In the genomic region with DNA sequence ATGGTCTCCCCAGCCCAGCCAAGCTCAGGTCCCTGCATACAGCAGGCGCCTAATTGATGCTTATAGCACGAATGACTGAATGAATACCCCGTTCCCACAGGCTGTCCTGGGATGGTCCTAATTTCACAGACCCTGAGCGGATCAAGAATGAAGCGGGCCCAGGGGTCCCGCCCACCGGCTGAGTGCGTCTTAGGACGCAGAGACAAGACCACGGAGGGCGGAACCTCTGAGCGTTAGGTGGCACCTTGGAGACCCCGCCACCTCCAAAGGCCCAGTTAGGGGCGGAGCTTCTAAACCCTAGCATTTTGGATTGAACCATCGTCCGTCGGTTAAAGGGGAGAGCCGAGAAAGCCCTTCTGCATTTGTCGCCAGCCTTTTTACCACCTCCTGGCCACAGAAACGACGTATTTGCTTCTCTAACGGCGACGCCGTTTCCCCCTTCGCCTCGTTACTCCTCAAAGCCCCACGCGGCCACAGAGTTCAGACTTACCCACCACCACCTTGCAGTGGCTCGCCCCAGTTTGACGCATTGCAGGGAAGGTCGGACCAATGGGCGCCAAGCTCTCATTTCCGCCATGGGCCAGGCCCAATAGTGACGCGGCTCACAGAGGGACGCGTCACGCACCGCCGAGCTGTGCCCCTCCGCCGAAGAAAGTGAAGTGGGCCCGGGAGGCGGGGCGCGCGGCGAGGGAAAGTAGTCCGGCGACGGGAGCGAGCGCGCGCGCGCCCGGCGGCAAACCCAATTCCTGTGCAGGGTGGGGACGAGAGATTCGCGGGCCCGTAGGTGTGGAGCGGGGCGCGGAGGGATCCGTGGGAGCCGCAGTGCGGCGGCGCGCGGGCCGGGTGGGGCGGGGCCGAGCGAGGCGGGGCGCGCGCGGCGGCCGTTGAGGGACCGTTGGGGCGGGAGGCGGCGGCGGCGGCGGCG, we compare ENCODE assay signal across 8 cellular contexts. TPM values are rescaled to one million over a fixed set of nuclear protein-coding genes. Genes with fewer than 3 reads are reported as not detected.
A peak's percentile ranks its signal among the peaks of the same experiment; 100 is the strongest.
DNase-seq lines count a peak whose midpoint lies in the region; ATAC-seq and TF ChIP-seq lines count a peak whose summit lies in the region.

No MANE protein-coding gene starts in this region.

- H3K9me3 Mint-ChIP-seq in neural crest cell = peaks cover 9% of the 10 kb centered on the region

- H3K27ac ChIP-seq in RWPE2 (ENCODE audit: poor library complexity, severe bottlenecking) (peak overlapping the region; percentile 84), foreskin keratinocyte (peak overlapping the region; percentile 99), stomach (peak overlapping the region; percentile 94 to 99 (median 96))

- peak; percentile 86 for ATAC-seq in RWPE2 (ENCODE audit: low read depth)
- ATAC-seq in foreskin keratinocyte = peak; percentile 82

- peaks cover 30% of the 10 kb centered on the region for H3K4me1 Mint-ChIP-seq in neural crest cell

- no peaks in the 10 kb centered on the region for H3K27me3 Mint-ChIP-seq in neural crest cell (ENCODE audit: low read depth)

- no peak for TF ChIP-seq EP300 in stomach (IDR thresholded peaks at IDR 0.05)

- H3K36me3 ChIP-seq in ES-I3 (ENCODE audit: insufficient read depth, low read length) (no peaks in the 10 kb centered on the region; the same call in 1 of the 2 replicates), H7 (replicated peaks; ENCODE audit: control insufficient read depth, insufficient read depth, low read length) (peaks cover 1% of the 10 kb centered on the region; the same call in 1 of the 2 replicates), Loucy (ENCODE audit: insufficient read depth, low read length) (peaks cover 5% of the 10 kb centered on the region; the same call in 1 of the 2 replicates), RWPE2 (ENCODE audit: low read depth) (peaks cover 17% of the 10 kb centered on the region), stomach (peaks cover 4 to 6% (median 5%) of the 10 kb centered on the region in 4 donors)

- peaks cover 10% of the 10 kb centered on the region; the same call in 1 of the 2 replicates for H3K4me1 ChIP-seq in ES-I3 (ENCODE audit: insufficient read depth, low read length)
- peaks cover 35% of the 10 kb centered on the region for H3K4me1 ChIP-seq in Loucy (ENCODE audit: insufficient read depth, low read length, poor library complexity, severe bottlenecking)
- peaks cover 4% of the 10 kb centered on the region for H3K4me1 ChIP-seq in RWPE2 (ENCODE audit: insufficient read depth, poor library complexity, severe bottlenecking)
- no peaks in the 10 kb centered on the region for H3K4me1 ChIP-seq in foreskin keratinocyte
- H3K4me1 ChIP-seq in stomach = peaks cover 31 to 47% (median 42%) of the 10 kb centered on the region in 4 donors

- H3K27me3 ChIP-seq in H7 (ENCODE audit: control insufficient read depth, insufficient read depth, low read length) = no peaks in the 10 kb centered on the region
- peaks cover 6% of the 10 kb centered on the region for H3K27me3 ChIP-seq in Loucy (ENCODE audit: insufficient read depth, low read length, poor library complexity, severe bottlenecking)
- H3K27me3 ChIP-seq in RWPE2 (ENCODE audit: insufficient read depth, poor library complexity, severe bottlenecking) = no peaks in the 10 kb centered on the region
- H3K27me3 ChIP-seq in foreskin keratinocyte = no peaks in the 10 kb centered on the region
- H3K27me3 ChIP-seq in stomach = no peaks in the 10 kb centered on the region

- H3K36me3 Mint-ChIP-seq in neural crest cell (ENCODE audit: low read depth) = peaks cover 7% of the 10 kb centered on the region

- H3K9ac ChIP-seq in ES-I3 (ENCODE audit: low read depth, low read length) (peak overlapping the region; percentile 100), Loucy (ENCODE audit: low read depth, low read length, poor library complexity, severe bottlenecking) (peak overlapping the region; percentile 100)

- peak overlapping the region; percentile 100 for H2AFZ ChIP-seq in Loucy (ENCODE audit: low read length)

- peaks cover 43% of the 10 kb centered on the region for H4K20me1 ChIP-seq in Loucy (ENCODE audit: insufficient read depth, low read length, poor library complexity, severe bottlenecking)

- peaks cover 45% of the 10 kb centered on the region for H3K79me2 ChIP-seq in Loucy (ENCODE audit: insufficient read depth, low read length)

- DNase-seq in H7 (peak; percentile 98), RWPE2 (ENCODE audit: low spot score) (peak; percentile 92), activated gamma-delta T cell treated with Interleukin-2 at 50 U/mL for 16 hours (peak; percentile 96), foreskin keratinocyte (peak; percentile 93 to 96), neural crest cell (ENCODE audit: low read depth, low spot score) (peak; percentile 99), stomach (peak; percentile 98)

- H3K4me3 Mint-ChIP-seq in neural crest cell = peak overlapping the region; percentile 100

- peak in 1 of 4 donors; percentile 25 for TF ChIP-seq POLR2A in stomach (IDR thresholded peaks at IDR 0.05)

- H3K27ac Mint-ChIP-seq in neural crest cell (ENCODE audit: unreplicated experiment) = peak overlapping the region; percentile 100

- H3K9me3 ChIP-seq in ES-I3 (ENCODE audit: control insufficient read depth, insufficient read depth, low read length) (peaks cover 2% of the 10 kb centered on the region; the same call in 1 of the 2 replicates), Loucy (ENCODE audit: insufficient read depth, low read depth, low read length) (no peaks in the 10 kb centered on the region), RWPE2 (ENCODE audit: severe bottlenecking) (peaks cover 3% of the 10 kb centered on the region), stomach (no peaks in the 10 kb centered on the region)

- H3K9me2 ChIP-seq in Loucy (replicated peaks; ENCODE audit: low read depth, low read length) = no peaks in the 10 kb centered on the region

- H3K4me3 ChIP-seq in H7 (ENCODE audit: insufficient read depth, low read depth, low read length) (peak overlapping the region; percentile 91), Loucy (ENCODE audit: low read length, poor library complexity, severe bottlenecking) (peak overlapping the region; percentile 100), RWPE2 (ENCODE audit: severe bottlenecking) (peak overlapping the region; percentile 99), stomach (peak overlapping the region; percentile 80 to 100 (median 96))

- no peaks in the 10 kb centered on the region for H3F3A ChIP-seq in Loucy (ENCODE audit: low read depth)

- no peak for TF ChIP-seq CTCF in Loucy (conservative IDR thresholded peaks at IDR 0.05; ENCODE audit: low read length)
- TF ChIP-seq CTCF in RWPE2 (IDR thresholded peaks at IDR 0.05; ENCODE audit: poor library complexity, severe bottlenecking) = no peak
- TF ChIP-seq CTCF in foreskin keratinocyte (conservative IDR thresholded peaks at IDR 0.05) = no peak
- no peak for TF ChIP-seq CTCF in neural crest cell (conservative IDR thresholded peaks at IDR 0.05)
- no peak for TF ChIP-seq CTCF in stomach (IDR thresholded peaks at IDR 0.05)

- H3K4me2 ChIP-seq in Loucy (ENCODE audit: low read depth, low read length, poor library complexity, severe bottlenecking) = peak overlapping the region; percentile 75

- intact Hi-C loops in stomach (cut with DNase I; ENCODE audit: low total_unique reads) = no loop called here

- 1 to 2% (median 1%) methylated on average over 55 to 93 of the region's 93 CpGs for WGBS in stomach, 5 donors

RNA-seq across cellular contexts. Expression of gene CALM3, which starts 0.5 kb away (rescaled TPM):
- 162 and 202 TPM in 2 replicates for total RNA-seq in H7 (2014; rRNA removed; shearing (Covaris generic))
- total RNA-seq in foreskin keratinocyte (172 and 205 TPM in 2 replicates), neural crest cell (436 TPM in 2 replicates), stomach (100 to 1,000 TPM in 4 of 5 donors, 10 to 100 TPM in 1; 94.7 to 147 (median 106) TPM)
- polyA plus RNA-seq in foreskin keratinocyte (220 and 271 TPM in 2 replicates), stomach (100 to 1,000 TPM in 2 of 3 donors, 10 to 100 TPM in 1; 84.2 to 203 (median 174) TPM)

RNA-seq across cellular contexts. Expression of gene PTGIR, which starts 24.2 kb away (rescaled TPM):
- 0.14 and 0.18 TPM in 2 replicates for total RNA-seq in H7 (2014; rRNA removed; shearing (Covaris generic))
- total RNA-seq in foreskin keratinocyte (not detected in 2 replicates), neural crest cell (not detected in 2 replicates), stomach (1 to 10 TPM in 3 of 5 donors, not detected in 2; 1.8 to 6.7 (median 5.8) TPM)
- polyA plus RNA-seq in foreskin keratinocyte (0.04 TPM in 1 of 2 replicates, not detected in the other), stomach (1 to 10 TPM; 1.6 to 1.7 (median 1.6) TPM)

RNA-seq across cellular contexts. Expression of gene GNG8, which starts 35.3 kb away (rescaled TPM):
- total RNA-seq in H7 (2014; rRNA removed; shearing (Covaris generic)) = not detected in 2 replicates
- not detected in 2 replicates for total RNA-seq in foreskin keratinocyte
- not detected in 2 replicates for polyA plus RNA-seq in foreskin keratinocyte
- not detected in 2 replicates for total RNA-seq in neural crest cell
- not detected for total RNA-seq in stomach
- polyA plus RNA-seq in stomach = not detected

Comparison
In these comparisons a context has a peak if more than half of its experiments do, and no peak if none do; other contexts are left out.
1. Peak in every context shown above with its lines: DNase-seq, ATAC-seq, H3K4me3 ChIP-seq and H3K27ac ChIP-seq.